In the genomic region with DNA sequence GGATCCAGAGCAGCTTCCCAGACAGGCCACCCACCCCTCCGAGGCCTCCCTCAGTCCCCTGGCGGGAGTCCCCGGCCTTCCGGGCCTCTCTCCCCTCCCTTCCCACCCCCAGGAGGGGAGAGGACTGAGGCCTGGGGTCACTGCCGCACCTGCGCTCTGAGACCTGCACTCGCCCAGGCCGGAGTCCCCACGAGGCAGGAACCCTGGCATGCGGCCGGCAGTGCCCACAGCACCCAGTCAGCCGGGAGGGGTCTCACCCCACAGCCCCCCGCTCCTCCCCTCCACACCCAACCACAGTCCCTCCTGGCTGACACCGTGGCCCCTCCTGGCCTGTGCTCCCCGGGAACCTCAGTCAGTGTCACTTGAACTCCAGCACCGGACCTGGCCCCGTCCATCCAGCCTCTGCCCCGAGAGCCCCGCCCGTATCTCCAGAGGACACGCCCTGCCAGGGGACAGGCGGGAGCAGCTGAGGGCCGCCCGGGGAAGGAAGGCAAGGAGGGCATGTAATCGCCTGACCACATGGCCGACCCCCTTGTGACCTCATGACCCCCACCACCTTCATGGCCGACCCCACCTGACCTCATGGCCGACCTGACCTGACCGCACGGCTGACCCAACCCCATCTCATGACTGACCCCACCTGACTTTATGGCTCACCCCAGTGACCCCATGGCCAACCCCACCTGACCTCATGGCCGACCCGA, we compare ENCODE assay signal across 1 cellular context.
A peak's percentile ranks its signal among the peaks of the same experiment; 100 is the strongest.
TF ChIP-seq lines count a peak whose summit lies in the region.

No MANE protein-coding gene starts in this region.

TF ChIP-seq in K562, 482 proteins besides CTCF, POLR2A, EP300 and RAD21:
- TF ChIP-seq, protein P1, sequence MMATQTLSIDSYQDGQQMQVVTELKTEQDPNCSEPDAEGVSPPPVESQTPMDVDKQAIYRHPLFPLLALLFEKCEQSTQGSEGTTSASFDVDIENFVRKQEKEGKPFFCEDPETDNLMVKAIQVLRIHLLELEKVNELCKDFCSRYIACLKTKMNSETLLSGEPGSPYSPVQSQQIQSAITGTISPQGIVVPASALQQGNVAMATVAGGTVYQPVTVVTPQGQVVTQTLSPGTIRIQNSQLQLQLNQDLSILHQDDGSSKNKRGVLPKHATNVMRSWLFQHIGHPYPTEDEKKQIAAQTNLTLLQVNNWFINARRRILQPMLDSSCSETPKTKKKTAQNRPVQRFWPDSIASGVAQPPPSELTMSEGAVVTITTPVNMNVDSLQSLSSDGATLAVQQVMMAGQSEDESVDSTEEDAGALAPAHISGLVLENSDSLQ (IDR thresholded peaks at IDR 0.05): peak; percentile 43; the same call in 1 of the 2 replicates
- TF ChIP-seq TBL1XR1 (IDR thresholded peaks at IDR 0.05; ENCODE audit: low read length in 2 of 2): no peak
- peak; percentile 33 for TF ChIP-seq FIP1L1 (IDR thresholded peaks at IDR 0.05; ENCODE audit: low read depth, low read length, poor library complexity, severe bottlenecking)
- TF ChIP-seq, protein P2, sequence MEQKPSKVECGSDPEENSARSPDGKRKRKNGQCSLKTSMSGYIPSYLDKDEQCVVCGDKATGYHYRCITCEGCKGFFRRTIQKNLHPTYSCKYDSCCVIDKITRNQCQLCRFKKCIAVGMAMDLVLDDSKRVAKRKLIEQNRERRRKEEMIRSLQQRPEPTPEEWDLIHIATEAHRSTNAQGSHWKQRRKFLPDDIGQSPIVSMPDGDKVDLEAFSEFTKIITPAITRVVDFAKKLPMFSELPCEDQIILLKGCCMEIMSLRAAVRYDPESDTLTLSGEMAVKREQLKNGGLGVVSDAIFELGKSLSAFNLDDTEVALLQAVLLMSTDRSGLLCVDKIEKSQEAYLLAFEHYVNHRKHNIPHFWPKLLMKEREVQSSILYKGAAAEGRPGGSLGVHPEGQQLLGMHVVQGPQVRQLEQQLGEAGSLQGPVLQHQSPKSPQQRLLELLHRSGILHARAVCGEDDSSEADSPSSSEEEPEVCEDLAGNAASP (IDR thresholded peaks at IDR 0.05): peak; percentile 85
- TF ChIP-seq CBFB (CRISPR knock-in tag; IDR thresholded peaks at IDR 0.05): 0 out of 2 replicates have a peak, but pooled peaks have one; percentile 21
- TF ChIP-seq, protein P3, sequence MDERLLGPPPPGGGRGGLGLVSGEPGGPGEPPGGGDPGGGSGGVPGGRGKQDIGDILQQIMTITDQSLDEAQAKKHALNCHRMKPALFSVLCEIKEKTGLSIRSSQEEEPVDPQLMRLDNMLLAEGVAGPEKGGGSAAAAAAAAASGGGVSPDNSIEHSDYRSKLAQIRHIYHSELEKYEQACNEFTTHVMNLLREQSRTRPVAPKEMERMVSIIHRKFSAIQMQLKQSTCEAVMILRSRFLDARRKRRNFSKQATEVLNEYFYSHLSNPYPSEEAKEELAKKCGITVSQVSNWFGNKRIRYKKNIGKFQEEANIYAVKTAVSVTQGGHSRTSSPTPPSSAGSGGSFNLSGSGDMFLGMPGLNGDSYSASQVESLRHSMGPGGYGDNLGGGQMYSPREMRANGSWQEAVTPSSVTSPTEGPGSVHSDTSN (CRISPR knock-in tag; IDR thresholded peaks at IDR 0.05; ENCODE audit: low read depth): no peak
- TF ChIP-seq, protein P3 (tag; conservative IDR thresholded peaks at IDR 0.05; ENCODE audit: low read depth): no peak
- TF ChIP-seq ZNF384 (IDR thresholded peaks at IDR 0.05; ENCODE audit: low read depth, low read length): no peak
- no peak for TF ChIP-seq GTF2A2 (tag; IDR thresholded peaks at IDR 0.05)
- peak; percentile 86 for TF ChIP-seq ESRRA (IDR thresholded peaks at IDR 0.05; ENCODE audit: borderline replicate concordance, low read depth)
- TF ChIP-seq ZNF197 (CRISPR knock-in tag; IDR thresholded peaks at IDR 0.05; ENCODE audit: low read depth): no peak
- TF ChIP-seq, protein P4, sequence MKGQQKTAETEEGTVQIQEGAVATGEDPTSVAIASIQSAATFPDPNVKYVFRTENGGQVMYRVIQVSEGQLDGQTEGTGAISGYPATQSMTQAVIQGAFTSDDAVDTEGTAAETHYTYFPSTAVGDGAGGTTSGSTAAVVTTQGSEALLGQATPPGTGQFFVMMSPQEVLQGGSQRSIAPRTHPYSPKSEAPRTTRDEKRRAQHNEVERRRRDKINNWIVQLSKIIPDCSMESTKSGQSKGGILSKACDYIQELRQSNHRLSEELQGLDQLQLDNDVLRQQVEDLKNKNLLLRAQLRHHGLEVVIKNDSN (CRISPR knock-in tag; IDR thresholded peaks at IDR 0.05): peak; percentile 25; the same call in 1 of the 2 replicates
- TF ChIP-seq, protein P5, sequence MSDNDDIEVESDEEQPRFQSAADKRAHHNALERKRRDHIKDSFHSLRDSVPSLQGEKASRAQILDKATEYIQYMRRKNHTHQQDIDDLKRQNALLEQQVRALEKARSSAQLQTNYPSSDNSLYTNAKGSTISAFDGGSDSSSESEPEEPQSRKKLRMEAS (CRISPR knock-in tag; IDR thresholded peaks at IDR 0.05): peak; percentile 75
- TF ChIP-seq, protein P6, sequence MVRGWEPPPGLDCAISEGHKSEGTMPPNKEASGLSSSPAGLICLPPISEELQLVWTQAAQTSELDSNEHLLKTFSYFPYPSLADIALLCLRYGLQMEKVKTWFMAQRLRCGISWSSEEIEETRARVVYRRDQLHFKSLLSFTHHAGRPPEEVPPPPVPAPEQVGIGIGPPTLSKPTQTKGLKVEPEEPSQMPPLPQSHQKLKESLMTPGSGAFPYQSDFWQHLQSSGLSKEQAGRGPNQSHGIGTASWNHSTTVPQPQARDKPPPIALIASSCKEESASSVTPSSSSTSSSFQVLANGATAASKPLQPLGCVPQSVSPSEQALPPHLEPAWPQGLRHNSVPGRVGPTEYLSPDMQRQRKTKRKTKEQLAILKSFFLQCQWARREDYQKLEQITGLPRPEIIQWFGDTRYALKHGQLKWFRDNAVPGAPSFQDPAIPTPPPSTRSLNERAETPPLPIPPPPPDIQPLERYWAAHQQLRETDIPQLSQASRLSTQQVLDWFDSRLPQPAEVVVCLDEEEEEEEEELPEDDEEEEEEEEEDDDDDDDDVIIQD (CRISPR knock-in tag; IDR thresholded peaks at IDR 0.05): no peak
- TF ChIP-seq TRIM28 (IDR thresholded peaks at IDR 0.05): no peak
- no peak for TF ChIP-seq ZNF146 (CRISPR knock-in tag; IDR thresholded peaks at IDR 0.05; ENCODE audit: unreplicated experiment)
- TF ChIP-seq, protein P7, sequence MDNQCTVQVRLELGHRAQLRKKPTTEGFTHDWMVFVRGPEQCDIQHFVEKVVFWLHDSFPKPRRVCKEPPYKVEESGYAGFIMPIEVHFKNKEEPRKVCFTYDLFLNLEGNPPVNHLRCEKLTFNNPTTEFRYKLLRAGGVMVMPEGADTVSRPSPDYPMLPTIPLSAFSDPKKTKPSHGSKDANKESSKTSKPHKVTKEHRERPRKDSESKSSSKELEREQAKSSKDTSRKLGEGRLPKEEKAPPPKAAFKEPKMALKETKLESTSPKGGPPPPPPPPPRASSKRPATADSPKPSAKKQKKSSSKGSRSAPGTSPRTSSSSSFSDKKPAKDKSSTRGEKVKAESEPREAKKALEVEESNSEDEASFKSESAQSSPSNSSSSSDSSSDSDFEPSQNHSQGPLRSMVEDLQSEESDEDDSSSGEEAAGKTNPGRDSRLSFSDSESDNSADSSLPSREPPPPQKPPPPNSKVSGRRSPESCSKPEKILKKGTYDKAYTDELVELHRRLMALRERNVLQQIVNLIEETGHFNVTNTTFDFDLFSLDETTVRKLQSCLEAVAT (IDR thresholded peaks at IDR 0.05): no peak
- TF ChIP-seq ZBTB7A (IDR thresholded peaks at IDR 0.05; ENCODE audit: borderline replicate concordance, control insufficient read depth, low read depth, low read length): peak; percentile 25; the same call in 1 of the 2 replicates
- TF ChIP-seq KHSRP (IDR thresholded peaks at IDR 0.05): no peak
- peak; percentile 26; the same call in 1 of the 2 replicates for TF ChIP-seq RBFOX2 (IDR thresholded peaks at IDR 0.05; ENCODE audit: low read depth, low read length)
- peak; percentile 61; the same call in 1 of the 2 replicates for TF ChIP-seq NR2C2 (CRISPR knock-in tag; IDR thresholded peaks at IDR 0.05)
- TF ChIP-seq NR2C2 (tag; IDR thresholded peaks at IDR 0.05): peak; percentile 79
- peak; percentile 46 for TF ChIP-seq MYC (IDR thresholded peaks at IDR 0.05; ENCODE audit: low read depth, low read length)
- TF ChIP-seq MYC (CRISPR knock-in tag; IDR thresholded peaks at IDR 0.05; ENCODE audit: borderline replicate concordance, low read depth): no peak
- no peak for TF ChIP-seq ZNF57 (CRISPR knock-in tag; IDR thresholded peaks at IDR 0.05)
- peak; percentile 27; the same call in 1 of the 2 replicates for TF ChIP-seq CTBP1 (IDR thresholded peaks at IDR 0.05; ENCODE audit: borderline replicate concordance)
- no peak for TF ChIP-seq FOXP1 (CRISPR knock-in tag; IDR thresholded peaks at IDR 0.05)
- TF ChIP-seq, protein P8, sequence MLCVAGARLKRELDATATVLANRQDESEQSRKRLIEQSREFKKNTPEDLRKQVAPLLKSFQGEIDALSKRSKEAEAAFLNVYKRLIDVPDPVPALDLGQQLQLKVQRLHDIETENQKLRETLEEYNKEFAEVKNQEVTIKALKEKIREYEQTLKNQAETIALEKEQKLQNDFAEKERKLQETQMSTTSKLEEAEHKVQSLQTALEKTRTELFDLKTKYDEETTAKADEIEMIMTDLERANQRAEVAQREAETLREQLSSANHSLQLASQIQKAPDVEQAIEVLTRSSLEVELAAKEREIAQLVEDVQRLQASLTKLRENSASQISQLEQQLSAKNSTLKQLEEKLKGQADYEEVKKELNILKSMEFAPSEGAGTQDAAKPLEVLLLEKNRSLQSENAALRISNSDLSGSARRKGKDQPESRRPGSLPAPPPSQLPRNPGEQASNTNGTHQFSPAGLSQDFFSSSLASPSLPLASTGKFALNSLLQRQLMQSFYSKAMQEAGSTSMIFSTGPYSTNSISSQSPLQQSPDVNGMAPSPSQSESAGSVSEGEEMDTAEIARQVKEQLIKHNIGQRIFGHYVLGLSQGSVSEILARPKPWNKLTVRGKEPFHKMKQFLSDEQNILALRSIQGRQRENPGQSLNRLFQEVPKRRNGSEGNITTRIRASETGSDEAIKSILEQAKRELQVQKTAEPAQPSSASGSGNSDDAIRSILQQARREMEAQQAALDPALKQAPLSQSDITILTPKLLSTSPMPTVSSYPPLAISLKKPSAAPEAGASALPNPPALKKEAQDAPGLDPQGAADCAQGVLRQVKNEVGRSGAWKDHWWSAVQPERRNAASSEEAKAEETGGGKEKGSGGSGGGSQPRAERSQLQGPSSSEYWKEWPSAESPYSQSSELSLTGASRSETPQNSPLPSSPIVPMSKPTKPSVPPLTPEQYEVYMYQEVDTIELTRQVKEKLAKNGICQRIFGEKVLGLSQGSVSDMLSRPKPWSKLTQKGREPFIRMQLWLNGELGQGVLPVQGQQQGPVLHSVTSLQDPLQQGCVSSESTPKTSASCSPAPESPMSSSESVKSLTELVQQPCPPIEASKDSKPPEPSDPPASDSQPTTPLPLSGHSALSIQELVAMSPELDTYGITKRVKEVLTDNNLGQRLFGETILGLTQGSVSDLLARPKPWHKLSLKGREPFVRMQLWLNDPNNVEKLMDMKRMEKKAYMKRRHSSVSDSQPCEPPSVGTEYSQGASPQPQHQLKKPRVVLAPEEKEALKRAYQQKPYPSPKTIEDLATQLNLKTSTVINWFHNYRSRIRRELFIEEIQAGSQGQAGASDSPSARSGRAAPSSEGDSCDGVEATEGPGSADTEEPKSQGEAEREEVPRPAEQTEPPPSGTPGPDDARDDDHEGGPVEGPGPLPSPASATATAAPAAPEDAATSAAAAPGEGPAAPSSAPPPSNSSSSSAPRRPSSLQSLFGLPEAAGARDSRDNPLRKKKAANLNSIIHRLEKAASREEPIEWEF (CRISPR knock-in tag; IDR thresholded peaks at IDR 0.05): no peak
- TF ChIP-seq, protein P9, sequence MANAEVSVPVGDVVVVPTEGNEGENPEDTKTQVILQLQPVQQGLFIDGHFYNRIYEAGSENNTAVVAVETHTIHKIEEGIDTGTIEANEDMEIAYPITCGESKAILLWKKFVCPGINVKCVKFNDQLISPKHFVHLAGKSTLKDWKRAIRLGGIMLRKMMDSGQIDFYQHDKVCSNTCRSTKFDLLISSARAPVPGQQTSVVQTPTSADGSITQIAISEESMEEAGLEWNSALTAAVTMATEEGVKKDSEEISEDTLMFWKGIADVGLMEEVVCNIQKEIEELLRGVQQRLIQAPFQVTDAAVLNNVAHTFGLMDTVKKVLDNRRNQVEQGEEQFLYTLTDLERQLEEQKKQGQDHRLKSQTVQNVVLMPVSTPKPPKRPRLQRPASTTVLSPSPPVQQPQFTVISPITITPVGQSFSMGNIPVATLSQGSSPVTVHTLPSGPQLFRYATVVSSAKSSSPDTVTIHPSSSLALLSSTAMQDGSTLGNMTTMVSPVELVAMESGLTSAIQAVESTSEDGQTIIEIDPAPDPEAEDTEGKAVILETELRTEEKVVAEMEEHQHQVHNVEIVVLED (CRISPR knock-in tag; IDR thresholded peaks at IDR 0.05): no peak
- TF ChIP-seq RUNX1 (IDR thresholded peaks at IDR 0.05; ENCODE audit: low read depth): no peak
- 0 out of 2 replicates have a peak, but pooled peaks have one; percentile 3 for TF ChIP-seq CBFA2T3 (IDR thresholded peaks at IDR 0.05)
- TF ChIP-seq, protein P10, sequence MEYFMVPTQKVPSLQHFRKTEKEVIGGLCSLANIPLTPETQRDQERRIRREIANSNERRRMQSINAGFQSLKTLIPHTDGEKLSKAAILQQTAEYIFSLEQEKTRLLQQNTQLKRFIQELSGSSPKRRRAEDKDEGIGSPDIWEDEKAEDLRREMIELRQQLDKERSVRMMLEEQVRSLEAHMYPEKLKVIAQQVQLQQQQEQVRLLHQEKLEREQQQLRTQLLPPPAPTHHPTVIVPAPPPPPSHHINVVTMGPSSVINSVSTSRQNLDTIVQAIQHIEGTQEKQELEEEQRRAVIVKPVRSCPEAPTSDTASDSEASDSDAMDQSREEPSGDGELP (CRISPR knock-in tag; IDR thresholded peaks at IDR 0.05; ENCODE audit: borderline replicate concordance): peak; percentile 64; the same call in 1 of the 2 replicates
- TF ChIP-seq, protein P11, sequence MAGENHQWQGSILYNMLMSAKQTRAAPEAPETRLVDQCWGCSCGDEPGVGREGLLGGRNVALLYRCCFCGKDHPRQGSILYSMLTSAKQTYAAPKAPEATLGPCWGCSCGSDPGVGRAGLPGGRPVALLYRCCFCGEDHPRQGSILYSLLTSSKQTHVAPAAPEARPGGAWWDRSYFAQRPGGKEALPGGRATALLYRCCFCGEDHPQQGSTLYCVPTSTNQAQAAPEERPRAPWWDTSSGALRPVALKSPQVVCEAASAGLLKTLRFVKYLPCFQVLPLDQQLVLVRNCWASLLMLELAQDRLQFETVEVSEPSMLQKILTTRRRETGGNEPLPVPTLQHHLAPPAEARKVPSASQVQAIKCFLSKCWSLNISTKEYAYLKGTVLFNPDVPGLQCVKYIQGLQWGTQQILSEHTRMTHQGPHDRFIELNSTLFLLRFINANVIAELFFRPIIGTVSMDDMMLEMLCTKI (IDR thresholded peaks at IDR 0.05; ENCODE audit: partially characterized antibody): no peak
- TF ChIP-seq SIN3A (IDR thresholded peaks at IDR 0.05; ENCODE audit: borderline replicate concordance in 2 of 2, control insufficient read depth in 1 of 2, low read depth in 2 of 2, low read length in 2 of 2): no peak
- no peak for TF ChIP-seq GTF2F1 (IDR thresholded peaks at IDR 0.05; ENCODE audit: low read depth, low read length)
- TF ChIP-seq POLR2G (IDR thresholded peaks at IDR 0.05; ENCODE audit: low read depth, low read length): 0 out of 2 replicates have a peak, but pooled peaks have one; percentile 13
